ENCODE assay signal across 19 cellular contexts in genomic region chr5:2307631-2308030, GRCh38.
DNase-seq lines count a peak whose midpoint lies in the region; ATAC-seq and TF ChIP-seq lines count a peak whose summit lies in the region.
"Had no signal": no experiment of that assay in that cellular context is flagged by ENCODE, and none has a peak within 500 bp of the region (broad histone marks: within the 10 kb centered on the region; RNA-seq: fewer than 3 reads in every experiment).

No MANE protein-coding gene starts in this region.

- no peak overlapping the region for H3K23ac ChIP-seq in H9 (ENCODE audit: insufficient read length, low read depth, low read length)

- no peak overlapping the region for H2BK15ac ChIP-seq in H9 (ENCODE audit: low read depth, low read length)

- TF ChIP-seq CTCF in H9 (conservative IDR thresholded peaks at IDR 0.05) (no peak), type B pancreatic cell (conservative IDR thresholded peaks at IDR 0.05) (no peak)

- peak; percentile 12 for DNase-seq in H9
- DNase-seq in islet precursor cell = peak; percentile 33
- peak; percentile 67 for DNase-seq in posterior vena cava (ENCODE audit: low spot score)
- peak; percentile 56 for DNase-seq in type B pancreatic cell (ENCODE audit: extremely low spot score, unreplicated experiment)
- no peak for DNase-seq in activated CD4-positive, alpha-beta T cell treated with anti-CD3 and anti-CD28 coated beads, Interleukin-2, amount 50 U/mL, for 1 hour
- no peak for DNase-seq in cerebellar cortex (ENCODE audit: low spot score)
- DNase-seq: AML-193; Caco-2; Calu3; CD4-positive, alpha-beta T cell; CD8-positive, alpha-beta T cell; DMS79 treated with DMSO at 0.1 percent for 48 hours; GF-D8 had no signal

- H3K27me3 ChIP-seq in H9 (ENCODE audit: insufficient read depth, low read length) = no peaks in the 10 kb centered on the region
- H3K27me3 ChIP-seq: BLaER1 treated with 17β-estradiol and CSF1 and Interleukin-3, amounts not matched to agents 10 nM and 100 nM had no signal

- H4K8ac ChIP-seq in H9 (replicated peaks; ENCODE audit: insufficient read length, low read depth, low read length) = no peak overlapping the region

- H3K4me2 ChIP-seq in H9 (ENCODE audit: insufficient read depth, insufficient read length, low read length) = no peak overlapping the region
- H3K4me2 ChIP-seq: A549; BLaER1 treated with 17β-estradiol and CSF1 and Interleukin-3, amounts not matched to agents 10 nM and 100 nM had no signal

- no peak overlapping the region for H3T11ph ChIP-seq in H9 (ENCODE audit: low read length)

- H3K56ac ChIP-seq in H9 (ENCODE audit: insufficient read length, low read depth, low read length) = no peak overlapping the region

- H3K9me3 ChIP-seq in H9 (ENCODE audit: control insufficient read depth, low read depth, low read length) = no peaks in the 10 kb centered on the region
- H3K9me3 ChIP-seq: A549, Caco-2 had no signal

- H4K5ac ChIP-seq in H9 (ENCODE audit: insufficient read length, low read depth, low read length) = no peak overlapping the region

- no peaks in the 10 kb centered on the region for H3K36me3 Mint-ChIP-seq in H9 (ENCODE audit: insufficient read depth in 1 of 3, low read depth in 3 of 3)
- H3K36me3 Mint-ChIP-seq in type B pancreatic cell = no peaks in the 10 kb centered on the region
- H3K36me3 Mint-ChIP-seq: CD8-positive, alpha-beta T cell had no signal

- no peak overlapping the region for H3K9ac ChIP-seq in H9 (ENCODE audit: extremely low read depth, insufficient read length, low read length)
- H3K9ac ChIP-seq: BLaER1 treated with 17β-estradiol and CSF1 and Interleukin-3, amounts not matched to agents 10 nM and 100 nM had no signal

- H3K4me1 Mint-ChIP-seq in H9 (peaks cover 23 to 34% of the 10 kb centered on the region in 2 experiments), type B pancreatic cell (ENCODE audit: unreplicated experiment) (peaks cover 51% of the 10 kb centered on the region)
- H3K4me1 Mint-ChIP-seq: B cell had no signal

- H3K14ac ChIP-seq in H9 (ENCODE audit: insufficient read depth, low read length) = no peak overlapping the region

- H2BK12ac ChIP-seq in H9 (ENCODE audit: insufficient read length, low read depth, low read length) = no peak overlapping the region

- H3K27ac Mint-ChIP-seq in H9 = no peak overlapping the region
- no peak overlapping the region for H3K27ac Mint-ChIP-seq in type B pancreatic cell
- H3K27ac Mint-ChIP-seq: B cell; CD4-positive, alpha-beta T cell; CD8-positive, alpha-beta T cell had no signal

- no peak overlapping the region for H2AK5ac ChIP-seq in H9 (ENCODE audit: insufficient read length, low read length)

- no peak overlapping the region for H2BK5ac ChIP-seq in H9 (ENCODE audit: insufficient read length, low read length)

- no peak overlapping the region for H2BK20ac ChIP-seq in H9 (ENCODE audit: low read depth, low read length, poor library complexity, severe bottlenecking)

- H3K79me2 ChIP-seq in H9 (ENCODE audit: insufficient read depth, low read length) = no peaks in the 10 kb centered on the region

- no peak overlapping the region for H2BK120ac ChIP-seq in H9 (ENCODE audit: low read depth, low read length, poor library complexity, severe bottlenecking)

- H3K27ac ChIP-seq in H9 (ENCODE audit: insufficient read length, low read depth, low read length) = no peak overlapping the region
- H3K27ac ChIP-seq: 22Rv1; A549; BLaER1 treated with 17β-estradiol and CSF1 and Interleukin-3, amounts not matched to agents 10 nM and 100 nM; C4-2B had no signal

- H3K4me3 Mint-ChIP-seq in H9 (no peak overlapping the region), type B pancreatic cell (no peak overlapping the region)
- H3K4me3 Mint-ChIP-seq: B cell; CD4-positive, alpha-beta T cell; CD8-positive, alpha-beta T cell had no signal

- H4K91ac ChIP-seq in H9 (ENCODE audit: insufficient read length, low read depth, low read length) = no peak overlapping the region

- no peaks in the 10 kb centered on the region for H4K20me1 ChIP-seq in H9 (ENCODE audit: control insufficient read depth, insufficient read depth, insufficient read length)
- H4K20me1 ChIP-seq: BLaER1 treated with 17β-estradiol and CSF1 and Interleukin-3, amounts not matched to agents 10 nM and 100 nM had no signal

- ATAC-seq in HG03378 (IDR thresholded peaks at IDR 0.05; ENCODE audit: unreplicated experiment) = no peak
- ATAC-seq: A549; CD8-positive, alpha-beta T cell had no signal

- no peak overlapping the region for H2AFZ ChIP-seq in H9 (ENCODE audit: low read length)

- no CpG with 5 or more reads among the region's 5 CpGs for WGBS in H9 (ENCODE audit: extremely low coverage, insufficient read length, low lambda C conversion rate)

- H3K4ac ChIP-seq in H9 (ENCODE audit: low read depth, low read length) = no peak overlapping the region

- H3K27me3 Mint-ChIP-seq in H9 (ENCODE audit: low read depth) = peaks cover 6% of the 10 kb centered on the region
- H3K27me3 Mint-ChIP-seq in type B pancreatic cell = peaks cover 11% of the 10 kb centered on the region
- H3K27me3 Mint-ChIP-seq: B cell had no signal

- no peak overlapping the region for H3K18ac ChIP-seq in H9 (ENCODE audit: insufficient read length, low read depth, low read length)

- no peaks in the 10 kb centered on the region for H3K23me2 ChIP-seq in H9 (ENCODE audit: insufficient read length, low read depth, low read length, poor library complexity, severe bottlenecking)

- intact Hi-C loops in posterior vena cava (cut with DNase I) = no loop called here

- no peaks in the 10 kb centered on the region for H3K79me1 ChIP-seq in H9 (ENCODE audit: insufficient read depth, low read depth, low read length, poor library complexity, severe bottlenecking)

- H3K9me3 Mint-ChIP-seq in H9 = peaks cover 0 to 2% of the 10 kb centered on the region in 2 experiments; a peak in 2 of 5 replicates
- no peaks in the 10 kb centered on the region for H3K9me3 Mint-ChIP-seq in type B pancreatic cell
- H3K9me3 Mint-ChIP-seq: CD4-positive, alpha-beta T cell; CD8-positive, alpha-beta T cell had no signal

- H3K4me1 ChIP-seq in H9 (ENCODE audit: insufficient read depth, low read length) = no peaks in the 10 kb centered on the region
- H3K4me1 ChIP-seq: A549; BLaER1 treated with 17β-estradiol and CSF1 and Interleukin-3, amounts not matched to agents 10 nM and 100 nM; Caco-2 had no signal

Comparison
In these comparisons a context has a peak if more than half of its experiments do, and no peak if none do; other contexts are left out.
1. DNase-seq: peak in H9 (single experiment), islet precursor cell (single experiment), posterior vena cava (single experiment) and type B pancreatic cell (single experiment); none in activated CD4-positive, alpha-beta T cell treated with anti-CD3 and anti-CD28 coated beads, Interleukin-2, amount 50 U/mL, for 1 hour (single experiment) and cerebellar cortex (single experiment).